In the genomic region with DNA sequence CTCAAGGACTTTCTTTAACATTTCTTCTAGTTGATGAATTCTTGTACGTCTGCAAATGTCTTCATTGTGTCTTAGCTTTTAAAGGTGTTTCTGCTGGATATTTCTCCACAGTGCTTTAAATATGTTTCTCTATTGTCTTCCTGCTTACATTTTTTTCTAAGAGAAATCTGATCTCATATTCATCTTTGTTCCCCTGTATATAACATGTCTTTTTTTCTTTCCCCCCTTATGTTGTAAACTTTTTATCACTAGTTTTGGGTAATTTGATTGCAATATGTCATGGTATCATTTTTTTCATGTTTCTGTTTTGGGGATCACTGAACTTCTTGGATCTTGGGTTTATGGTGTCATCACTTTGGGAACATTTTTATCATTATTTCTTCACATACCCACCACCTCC, we compare ENCODE assay signal across 40 cellular contexts.
"Had no signal": no experiment of that assay in that cellular context is flagged by ENCODE, and none has a peak within 500 bp of the region (broad histone marks: within the 10 kb centered on the region; RNA-seq: fewer than 3 reads in every experiment).

No MANE protein-coding gene starts in this region.

- H3K4me3 ChIP-seq: adrenal gland, ascending aorta, body of pancreas, breast epithelium, cardiac muscle cell had no signal

- DNase-seq: activated effector memory CD4-positive, alpha-beta T cell treated with anti-CD3 and anti-CD28 coated beads, Interleukin-2, amount 50 U/mL, for 16 hours; activated effector memory CD4-positive, alpha-beta T cell treated with Interleukin-2 at 50 U/mL for 16 hours; activated gamma-delta T cell treated with Interleukin-2 at 50 U/mL for 16 hours; activated naive CD4-positive, alpha-beta T cell; activated naive CD4-positive, alpha-beta T cell treated with anti-CD3 and anti-CD28 coated beads for 36 hours; activated naive CD4-positive, alpha-beta T cell treated with anti-CD3 and anti-CD28 coated beads, Interleukin-2, amount 10 ng/mL, durations not matched to agents 7 days and 5 days; activated naive CD4-positive, alpha-beta T cell treated with anti-CD3 and anti-CD28 coated beads, Interleukin-2, amount 50 U/mL, for 16 hours; activated naive CD4-positive, alpha-beta T cell treated with Interleukin-2 at 50 U/mL for 16 hours; activated naive CD8-positive, alpha-beta T cell treated with anti-CD3 and anti-CD28 coated beads for 36 hours; activated naive CD8-positive, alpha-beta T cell treated with anti-CD3 and anti-CD28 coated beads, Interleukin-2, amount 10 ng/mL, durations not matched to agents 7 days and 5 days; activated naive CD8-positive, alpha-beta T cell treated with anti-CD3 and anti-CD28 coated beads, Interleukin-2, amount 50 U/mL, for 24 hours; activated T-cell treated with anti-CD3 and anti-CD28 coated beads for 4 hours; activated T-cell treated with anti-CD3 and anti-CD28 coated beads, Interleukin-2, amount 50 U/mL, for 1 hour; activated T-cell treated with anti-CD3 and anti-CD28 coated beads, Interleukin-2, amount 50 U/mL, for 24 hours; activated T-cell treated with anti-CD3 and anti-CD28 coated beads, Interleukin-2, amount 50 U/mL, for 4 hours; activated T-cell treated with anti-CD3 and anti-CD28 coated beads, Interleukin-2, amount 50 U/mL, for 48 hours; activated T-cell treated with anti-CD3 and anti-CD28 coated beads, Interleukin-2, amount 50 U/mL, for 72 hours; adrenal gland; amniotic stem cell; amygdala; anterior cingulate cortex; aorta; body of pancreas; brain microvascular endothelial cell; caudate nucleus; central memory CD4-positive, alpha-beta T cell; cerebellar nuclear complex had no signal

- H3K27me3 ChIP-seq: adrenal gland, ascending aorta, body of pancreas, brain microvascular endothelial cell, breast epithelium, cardiac muscle cell had no signal

- H3K4me3 Mint-ChIP-seq: activated naive CD4-positive, alpha-beta T cell treated with anti-CD3 and anti-CD28 coated beads for 36 hours; activated naive CD4-positive, alpha-beta T cell treated with anti-CD3 and anti-CD28 coated beads, Interleukin-2, amount 10 ng/mL, durations not matched to agents 7 days and 5 days; activated naive CD4-positive, alpha-beta T cell treated with anti-CD3 and anti-CD28 coated beads, Interleukin-2, amount 50 U/mL, for 24 hours; activated naive CD8-positive, alpha-beta T cell treated with anti-CD3 and anti-CD28 coated beads for 36 hours; activated naive CD8-positive, alpha-beta T cell treated with anti-CD3 and anti-CD28 coated beads, Interleukin-2, amount 10 ng/mL, durations not matched to agents 7 days and 5 days; activated naive CD8-positive, alpha-beta T cell treated with anti-CD3 and anti-CD28 coated beads, Interleukin-2, amount 50 U/mL, for 24 hours; activated T-cell treated with anti-CD3 and anti-CD28 coated beads, Interleukin-2, amount 50 U/mL, for 24 hours; activated T-cell treated with anti-CD3 and anti-CD28 coated beads, Interleukin-2, amount 50 U/mL, for 4 hours; activated T-cell treated with anti-CD3 and anti-CD28 coated beads, Interleukin-2, amount 50 U/mL, for 72 hours; activated T-helper 1 cell treated with anti-CD3 and anti-CD28 coated beads, Interleukin-12 subunit alpha, Interleukin-12 subunit beta, Interleukin-2, Interleukin-4 antibody, amounts not matched to agents 30 ng/mL and 10 ng/mL and 1 ng/mL, durations not matched to agents 14 hours and 24 hours and 36 hours; activated T-helper 17 cell treated with anti-CD3 and anti-CD28 coated beads, Interleukin-2, amount 50 U/mL, for 72 hours; brain; central memory CD8-positive, alpha-beta T cell had no signal

- H3K4me1 ChIP-seq: adrenal gland, ascending aorta, body of pancreas, breast epithelium had no signal

- H3K27ac Mint-ChIP-seq: activated naive CD4-positive, alpha-beta T cell treated with anti-CD3 and anti-CD28 coated beads for 36 hours; activated naive CD4-positive, alpha-beta T cell treated with anti-CD3 and anti-CD28 coated beads, Interleukin-2, amount 10 ng/mL, durations not matched to agents 7 days and 5 days; activated naive CD4-positive, alpha-beta T cell treated with anti-CD3 and anti-CD28 coated beads, Interleukin-2, amount 50 U/mL, for 24 hours; activated naive CD4-positive, alpha-beta T cell treated with anti-CD3 and anti-CD28 coated beads, Interleukin-2, amount 50 U/mL, for 72 hours; activated naive CD8-positive, alpha-beta T cell; activated naive CD8-positive, alpha-beta T cell treated with anti-CD3 and anti-CD28 coated beads for 36 hours; activated naive CD8-positive, alpha-beta T cell treated with anti-CD3 and anti-CD28 coated beads, Interleukin-2, amount 10 ng/mL, durations not matched to agents 7 days and 5 days; activated naive CD8-positive, alpha-beta T cell treated with anti-CD3 and anti-CD28 coated beads, Interleukin-2, amount 50 U/mL, for 24 hours; activated T-cell treated with anti-CD3 and anti-CD28 coated beads, Interleukin-2, amount 50 U/mL, for 24 hours; activated T-cell treated with anti-CD3 and anti-CD28 coated beads, Interleukin-2, amount 50 U/mL, for 72 hours; activated T-helper 1 cell treated with anti-CD3 and anti-CD28 coated beads, Interleukin-12 subunit alpha, Interleukin-12 subunit beta, Interleukin-2, Interleukin-4 antibody, amounts not matched to agents 30 ng/mL and 10 ng/mL and 1 ng/mL, durations not matched to agents 14 hours and 24 hours and 36 hours; activated T-helper 17 cell treated with anti-CD3 and anti-CD28 coated beads, Interleukin-2, amount 50 U/mL, for 72 hours; activated T-helper 2 cell treated with anti-CD3 and anti-CD28 coated beads, Interferon-gamma antibody, Interleukin-2, Interleukin-4, amounts not matched to agents 10 μg/mL and 5 μg/mL and 100 μg/mL, durations not matched to agents 14 hours and 24 hours and 36 hours; brain had no signal

- H3K4me1 Mint-ChIP-seq: activated T-helper 17 cell treated with anti-CD3 and anti-CD28 coated beads, Interleukin-2, amount 50 U/mL, for 72 hours had no signal

- FAIRE-seq: astrocyte, bronchial epithelial cell had no signal

- H3K27me3 Mint-ChIP-seq: activated naive CD4-positive, alpha-beta T cell treated with anti-CD3 and anti-CD28 coated beads, Interleukin-2, amount 10 ng/mL, durations not matched to agents 7 days and 5 days; activated naive CD4-positive, alpha-beta T cell treated with anti-CD3 and anti-CD28 coated beads, Interleukin-2, amount 50 U/mL, for 24 hours; activated naive CD8-positive, alpha-beta T cell; activated naive CD8-positive, alpha-beta T cell treated with anti-CD3 and anti-CD28 coated beads for 36 hours; activated naive CD8-positive, alpha-beta T cell treated with anti-CD3 and anti-CD28 coated beads, Interleukin-2, amount 10 ng/mL, durations not matched to agents 7 days and 5 days; activated naive CD8-positive, alpha-beta T cell treated with anti-CD3 and anti-CD28 coated beads, Interleukin-2, amount 50 U/mL, for 24 hours; activated T-cell treated with anti-CD3 and anti-CD28 coated beads, Interleukin-2, amount 50 U/mL, for 24 hours; activated T-helper 17 cell treated with anti-CD3 and anti-CD28 coated beads, Interleukin-2, amount 50 U/mL, for 72 hours; central memory CD8-positive, alpha-beta T cell had no signal

- ATAC-seq: activated naive CD4-positive, alpha-beta T cell treated with anti-CD3 and anti-CD28 coated beads, Interleukin-2, amount 50 U/mL, for 72 hours; activated naive CD8-positive, alpha-beta T cell treated with anti-CD3 and anti-CD28 coated beads, Interleukin-2, amount 50 U/mL, for 24 hours; activated T-cell treated with anti-CD3 and anti-CD28 coated beads, Interleukin-2, amount 50 U/mL, for 4 hours; activated T-cell treated with anti-CD3 and anti-CD28 coated beads, Interleukin-2, amount 50 U/mL, for 72 hours; activated T-helper 17 cell treated with anti-CD3 and anti-CD28 coated beads, Interleukin-2, amount 50 U/mL, for 72 hours; body of pancreas had no signal

- H3K27ac ChIP-seq: adrenal gland, ascending aorta, body of pancreas, brain microvascular endothelial cell, breast epithelium, cardiac muscle cell had no signal
